In genomic region chr2:172060118-172060517, GRCh38 we compare ENCODE assay signal across 13 cellular contexts. TPM values are rescaled to one million over a fixed set of nuclear protein-coding genes. Genes with fewer than 3 reads are reported as not detected.
"Had no signal": no experiment of that assay in that cellular context is flagged by ENCODE, and none has a peak within 500 bp of the region (broad histone marks: within the 10 kb centered on the region; RNA-seq: fewer than 3 reads in every experiment).

No MANE protein-coding gene starts in this region.

RNA-seq across cellular contexts. Expression of gene DLX1, which starts 25.2 kb away (rescaled TPM):
- total RNA-seq: activated B cell treated with CpG ODN at 0.5 μM for 24 hours; activated CD4-positive, alpha-beta memory T cell treated with anti-CD3 and anti-CD28 coated beads for 36 hours; activated CD4-positive, alpha-beta T cell treated with anti-CD3 and anti-CD28 coated beads for 36 hours; activated CD4-positive, alpha-beta T cell treated with anti-CD3 and anti-CD28 coated beads, Interleukin-2, amount 10 ng/mL, durations not matched to agents 24 days and 14 days; activated CD4-positive, alpha-beta T cell treated with anti-CD3 and anti-CD28 coated beads, Interleukin-2, amount 10 ng/mL, durations not matched to agents 7 days and 5 days; activated CD8-positive, alpha-beta memory T cell treated with anti-CD3 and anti-CD28 coated beads for 36 hours; activated CD8-positive, alpha-beta memory T cell treated with anti-CD3 and anti-CD28 coated beads, Interleukin-2, amount 10 ng/mL, durations not matched to agents 7 days and 5 days; activated CD8-positive, alpha-beta T cell treated with anti-CD3 and anti-CD28 coated beads for 36 hours; activated CD8-positive, alpha-beta T cell treated with anti-CD3 and anti-CD28 coated beads, Interleukin-2, amount 10 ng/mL, durations not matched to agents 7 days and 5 days; T-helper 1 cell treated with Interleukin-12 subunit alpha and Interleukin-12 subunit beta and Interleukin-4 antibody, amounts not matched to agents 30 ng/mL and 1 ng/mL, for 36 hours; T-helper 17 cell; T-helper 2 cell treated with Interferon-gamma antibody and Interleukin-4, amounts not matched to agents 100 ng/mL and 5 ng/mL, for 36 hours had no signal

RNA-seq across cellular contexts. Expression of gene DLX2, which starts 42.6 kb away (rescaled TPM):
- total RNA-seq: activated CD4-positive, alpha-beta memory T cell treated with anti-CD3 and anti-CD28 coated beads for 36 hours; activated CD4-positive, alpha-beta memory T cell treated with anti-CD3 and anti-CD28 coated beads, Interleukin-2, amount 10 ng/mL, durations not matched to agents 7 days and 5 days; activated CD4-positive, alpha-beta T cell treated with anti-CD3 and anti-CD28 coated beads for 36 hours; activated CD4-positive, alpha-beta T cell treated with anti-CD3 and anti-CD28 coated beads, Interleukin-2, amount 10 ng/mL, durations not matched to agents 7 days and 5 days; activated CD8-positive, alpha-beta memory T cell treated with anti-CD3 and anti-CD28 coated beads for 36 hours; activated CD8-positive, alpha-beta T cell treated with anti-CD3 and anti-CD28 coated beads for 36 hours; activated CD8-positive, alpha-beta T cell treated with anti-CD3 and anti-CD28 coated beads, Interleukin-2, amount 10 ng/mL, durations not matched to agents 7 days and 5 days; T-helper 1 cell treated with Interleukin-12 subunit alpha and Interleukin-12 subunit beta and Interleukin-4 antibody, amounts not matched to agents 30 ng/mL and 1 ng/mL, for 36 hours; T-helper 17 cell; T-helper 2 cell treated with Interferon-gamma antibody and Interleukin-4, amounts not matched to agents 100 ng/mL and 5 ng/mL, for 36 hours had no signal
